In the genomic region with DNA sequence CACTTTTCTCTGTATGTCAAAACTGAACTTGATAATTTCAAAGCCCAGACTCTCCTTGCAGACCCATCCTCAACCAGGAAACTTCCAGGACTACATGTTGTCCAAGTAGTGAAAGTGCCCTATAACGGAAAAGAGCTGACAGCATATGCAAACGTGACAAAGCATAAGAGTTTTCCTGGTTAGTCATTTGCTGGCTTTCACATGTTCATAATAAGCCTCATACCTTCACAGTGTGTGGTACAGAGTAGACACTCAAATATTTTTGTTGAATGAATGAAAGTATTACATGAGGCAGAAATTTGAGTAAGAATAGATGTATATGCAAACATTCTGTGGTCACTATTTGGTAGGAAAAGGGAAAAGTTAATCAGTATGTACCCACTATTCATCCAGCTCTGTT, we compare ENCODE assay signal across 20 cellular contexts.
"Had no signal": no experiment of that assay in that cellular context is flagged by ENCODE, and none has a peak within 500 bp of the region (broad histone marks: within the 10 kb centered on the region; RNA-seq: fewer than 3 reads in every experiment).

No MANE protein-coding gene starts in this region.

- DNase-seq: activated CD4-positive, alpha-beta memory T cell treated with anti-CD3 and anti-CD28 coated beads, Interleukin-2, amount 10 ng/mL, durations not matched to agents 7 days and 5 days; activated CD4-positive, alpha-beta T cell treated with anti-CD3 and anti-CD28 coated beads for 36 hours; activated effector memory CD4-positive, alpha-beta T cell treated with Interleukin-2 at 50 U/mL for 16 hours; activated T-cell treated with anti-CD3 and anti-CD28 coated beads, Interleukin-2, amount 50 U/mL, for 4 hours; adrenal gland; central memory CD4-positive, alpha-beta T cell; mammary epithelial cell; sigmoid colon; stimulated activated CD4-positive, alpha-beta T cell treated with anti-CD3 and anti-CD28 coated beads, Interleukin-1b, Interleukin-23, amount 100 ng/mL, for 48 hours; stimulated activated naive CD8-positive, alpha-beta T cell treated with anti-CD3 and anti-CD28 coated beads, Interleukin-15, amount 100 ng/mL, for 72 hours; T-helper 9 cell; upper lobe of right lung; WERI-Rb-1 had no signal

- FAIRE-seq: keratinocyte had no signal

- H3K27me3 Mint-ChIP-seq: activated CD4-positive, alpha-beta memory T cell treated with anti-CD3 and anti-CD28 coated beads, Interleukin-2, amount 10 ng/mL, durations not matched to agents 7 days and 5 days; activated CD4-positive, alpha-beta T cell treated with anti-CD3 and anti-CD28 coated beads for 36 hours; activated naive CD4-positive, alpha-beta T cell treated with anti-CD3 and anti-CD28 coated beads, Interleukin-2, amount 50 U/mL, for 24 hours; stimulated activated naive CD8-positive, alpha-beta T cell treated with anti-CD3 and anti-CD28 coated beads, Interleukin-15, amount 100 ng/mL, for 72 hours had no signal

- H3K4me3 ChIP-seq: adrenal gland, coronary artery, hepatocyte, sigmoid colon, upper lobe of right lung had no signal

- ATAC-seq: activated CD4-positive, alpha-beta T cell treated with anti-CD3 and anti-CD28 coated beads for 36 hours; activated T-cell treated with anti-CD3 and anti-CD28 coated beads, Interleukin-2, amount 50 U/mL, for 4 hours; esophagus mucosa; left lobe of liver; stimulated activated naive CD8-positive, alpha-beta T cell treated with anti-CD3 and anti-CD28 coated beads, Interleukin-15, amount 100 ng/mL, for 72 hours; upper lobe of right lung had no signal

- H3K27ac Mint-ChIP-seq: activated CD4-positive, alpha-beta memory T cell treated with anti-CD3 and anti-CD28 coated beads, Interleukin-2, amount 10 ng/mL, durations not matched to agents 7 days and 5 days; activated CD4-positive, alpha-beta T cell treated with anti-CD3 and anti-CD28 coated beads for 36 hours; activated naive CD4-positive, alpha-beta T cell treated with anti-CD3 and anti-CD28 coated beads, Interleukin-2, amount 50 U/mL, for 24 hours; brain; stimulated activated naive CD8-positive, alpha-beta T cell treated with anti-CD3 and anti-CD28 coated beads, Interleukin-15, amount 100 ng/mL, for 72 hours had no signal

- H3K4me1 Mint-ChIP-seq: activated CD4-positive, alpha-beta memory T cell treated with anti-CD3 and anti-CD28 coated beads, Interleukin-2, amount 10 ng/mL, durations not matched to agents 7 days and 5 days; activated CD4-positive, alpha-beta T cell treated with anti-CD3 and anti-CD28 coated beads for 36 hours; activated naive CD4-positive, alpha-beta T cell treated with anti-CD3 and anti-CD28 coated beads, Interleukin-2, amount 50 U/mL, for 24 hours; stimulated activated naive CD8-positive, alpha-beta T cell treated with anti-CD3 and anti-CD28 coated beads, Interleukin-15, amount 100 ng/mL, for 72 hours had no signal

- H3K9me3 Mint-ChIP-seq: activated CD4-positive, alpha-beta memory T cell treated with anti-CD3 and anti-CD28 coated beads, Interleukin-2, amount 10 ng/mL, durations not matched to agents 7 days and 5 days; stimulated activated naive CD8-positive, alpha-beta T cell treated with anti-CD3 and anti-CD28 coated beads, Interleukin-15, amount 100 ng/mL, for 72 hours had no signal

- H3K4me3 Mint-ChIP-seq: activated CD4-positive, alpha-beta memory T cell treated with anti-CD3 and anti-CD28 coated beads, Interleukin-2, amount 10 ng/mL, durations not matched to agents 7 days and 5 days; activated CD4-positive, alpha-beta T cell treated with anti-CD3 and anti-CD28 coated beads for 36 hours; activated naive CD4-positive, alpha-beta T cell treated with anti-CD3 and anti-CD28 coated beads, Interleukin-2, amount 50 U/mL, for 24 hours; activated T-cell treated with anti-CD3 and anti-CD28 coated beads, Interleukin-2, amount 50 U/mL, for 4 hours; brain; stimulated activated naive CD8-positive, alpha-beta T cell treated with anti-CD3 and anti-CD28 coated beads, Interleukin-15, amount 100 ng/mL, for 72 hours had no signal

- H3K36me3 Mint-ChIP-seq: activated naive CD4-positive, alpha-beta T cell treated with anti-CD3 and anti-CD28 coated beads, Interleukin-2, amount 50 U/mL, for 24 hours; brain had no signal
